ENCODE assay signal across 22 cellular contexts in the genomic region with DNA sequence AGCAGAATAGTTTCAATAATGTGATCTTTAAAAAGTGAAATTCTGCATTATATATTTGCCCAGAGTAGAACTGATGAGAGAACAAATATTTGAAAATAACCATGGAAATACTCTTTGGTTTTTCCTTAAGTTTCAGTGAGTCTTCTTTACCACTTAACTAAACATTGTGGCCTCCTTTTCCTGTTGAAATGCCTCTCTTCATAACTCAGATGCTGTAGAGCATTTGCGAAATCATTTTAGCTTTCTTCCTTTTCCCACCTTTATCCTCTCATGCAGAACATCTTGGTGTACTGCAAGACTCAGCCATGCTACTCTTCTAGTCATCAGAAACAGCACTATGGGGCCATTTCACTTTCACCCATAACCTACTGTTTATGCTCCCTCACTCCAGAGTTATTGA.
"Had no signal": no experiment of that assay in that cellular context is flagged by ENCODE, and none has a peak within 500 bp of the region (broad histone marks: within the 10 kb centered on the region; RNA-seq: fewer than 3 reads in every experiment).

No MANE protein-coding gene starts in this region.

- H3K9me3 Mint-ChIP-seq: activated B cell treated with CpG ODN at 0.5 μM for 24 hours; activated naive CD8-positive, alpha-beta T cell treated with anti-CD3 and anti-CD28 coated beads for 36 hours; immature natural killer cell; natural killer cell; T-helper 2 cell treated with Interferon-gamma antibody and Interleukin-4, amounts not matched to agents 5 μg/mL and 100 μg/mL, for 36 hours had no signal

- H3K27me3 ChIP-seq: brain microvascular endothelial cell, colonic mucosa, gastroesophageal sphincter, neutrophil, spleen, tibial artery had no signal

- ATAC-seq: activated CD8-positive, alpha-beta memory T cell treated with anti-CD3 and anti-CD28 coated beads, Interleukin-2, amount 10 ng/mL, durations not matched to agents 7 days and 5 days; gastroesophageal sphincter; left cardiac atrium; natural killer cell had no signal

- H3K36me3 ChIP-seq: brain microvascular endothelial cell, colonic mucosa, gastroesophageal sphincter, neutrophil, spleen, tibial artery had no signal

- H3K4me3 ChIP-seq: colonic mucosa, gastroesophageal sphincter, spleen, tibial artery had no signal

- DNase-seq: activated B cell treated with CpG ODN at 0.5 μM for 24 hours; activated CD4-positive, alpha-beta memory T cell treated with anti-CD3 and anti-CD28 coated beads, Interleukin-2, amount 10 ng/mL, durations not matched to agents 7 days and 5 days; activated CD4-positive, alpha-beta T cell treated with anti-CD3 and anti-CD28 coated beads for 48 hours; activated CD8-positive, alpha-beta memory T cell treated with anti-CD3 and anti-CD28 coated beads, Interleukin-2, amount 10 ng/mL, durations not matched to agents 7 days and 5 days; activated naive CD8-positive, alpha-beta T cell treated with anti-CD3 and anti-CD28 coated beads for 36 hours; amygdala; brain microvascular endothelial cell; central memory CD4-positive, alpha-beta T cell; colonic mucosa; erythroblast; immature natural killer cell; left cardiac atrium; natural killer cell; posterior cingulate gyrus; retina; spleen; stimulated activated CD8-positive, alpha-beta memory T cell treated with anti-CD3 and anti-CD28 coated beads, Interleukin-4, amount 100 ng/mL, for 48 hours; stimulated activated naive CD4-positive, alpha-beta T cell treated with Interleukin-2 at 50 U/mL for 16 hours; tibial artery had no signal

- H3K4me3 Mint-ChIP-seq: activated B cell treated with CpG ODN at 0.5 μM for 24 hours; activated CD4-positive, alpha-beta memory T cell treated with anti-CD3 and anti-CD28 coated beads, Interleukin-2, amount 10 ng/mL, durations not matched to agents 7 days and 5 days; activated CD8-positive, alpha-beta memory T cell treated with anti-CD3 and anti-CD28 coated beads, Interleukin-2, amount 10 ng/mL, durations not matched to agents 7 days and 5 days; activated naive CD8-positive, alpha-beta T cell treated with anti-CD3 and anti-CD28 coated beads for 36 hours; immature natural killer cell; natural killer cell; T-helper 2 cell treated with Interferon-gamma antibody and Interleukin-4, amounts not matched to agents 5 μg/mL and 100 μg/mL, for 36 hours had no signal

- H3K9me3 ChIP-seq: colonic mucosa, gastroesophageal sphincter, neutrophil, spleen, tibial artery had no signal

- H3K27me3 Mint-ChIP-seq: activated B cell treated with CpG ODN at 0.5 μM for 24 hours; activated CD4-positive, alpha-beta memory T cell treated with anti-CD3 and anti-CD28 coated beads, Interleukin-2, amount 10 ng/mL, durations not matched to agents 7 days and 5 days; activated CD8-positive, alpha-beta memory T cell treated with anti-CD3 and anti-CD28 coated beads, Interleukin-2, amount 10 ng/mL, durations not matched to agents 7 days and 5 days; activated naive CD8-positive, alpha-beta T cell treated with anti-CD3 and anti-CD28 coated beads for 36 hours had no signal

- H3K4me1 ChIP-seq: colonic mucosa, gastroesophageal sphincter had no signal

- H3K27ac Mint-ChIP-seq: activated B cell treated with CpG ODN at 0.5 μM for 24 hours; activated CD4-positive, alpha-beta memory T cell treated with anti-CD3 and anti-CD28 coated beads, Interleukin-2, amount 10 ng/mL, durations not matched to agents 7 days and 5 days; activated CD8-positive, alpha-beta memory T cell treated with anti-CD3 and anti-CD28 coated beads, Interleukin-2, amount 10 ng/mL, durations not matched to agents 7 days and 5 days; activated naive CD8-positive, alpha-beta T cell treated with anti-CD3 and anti-CD28 coated beads for 36 hours; natural killer cell; T-helper 2 cell treated with Interferon-gamma antibody and Interleukin-4, amounts not matched to agents 5 μg/mL and 100 μg/mL, for 36 hours had no signal

- H3K27ac ChIP-seq: brain microvascular endothelial cell, colonic mucosa, gastroesophageal sphincter, neutrophil, spleen, tibial artery had no signal

- H3K36me3 Mint-ChIP-seq: immature natural killer cell, natural killer cell had no signal
